Comparison of ENCODE assay signal across 2 cellular contexts in genomic region chr19:50823389-50824042, GRCh38.
TF ChIP-seq lines count a peak whose summit lies in the region.

Gene KLK1 (minus strand): TSS chr19:50823787. CDS start chr19:50823748, 39 bp downstream.

TF ChIP-seq in HCT116, 20 proteins besides CTCF, POLR2A, EP300 and RAD21:
- no peak for TF ChIP-seq ZNF274 (IDR thresholded peaks at IDR 0.05; ENCODE audit: low read depth, low read length)
- TF ChIP-seq SRF (IDR thresholded peaks at IDR 0.05; ENCODE audit: low read depth) = no peak
- TF ChIP-seq SP1 (IDR thresholded peaks at IDR 0.05; ENCODE audit: low read depth) = no peak
- no peak for TF ChIP-seq FOSL1 (IDR thresholded peaks at IDR 0.05; ENCODE audit: low read depth)
- TF ChIP-seq POLR2AphosphoS5 (IDR thresholded peaks at IDR 0.05; ENCODE audit: low read depth, low read length) = no peak
- no peak for TF ChIP-seq JUND (IDR thresholded peaks at IDR 0.05)
- TF ChIP-seq EGR1 (IDR thresholded peaks at IDR 0.05; ENCODE audit: low read depth) = no peak
- TF ChIP-seq EZH2phosphoT487 (IDR thresholded peaks at IDR 0.05; ENCODE audit: borderline replicate concordance) = no peak
- TF ChIP-seq MAX (IDR thresholded peaks at IDR 0.05) = no peak
- no peak for TF ChIP-seq REST (IDR thresholded peaks at IDR 0.05; ENCODE audit: low read depth)
- no peak for TF ChIP-seq CEBPB (IDR thresholded peaks at IDR 0.05; ENCODE audit: low read depth)
- no peak for TF ChIP-seq CBX3 (IDR thresholded peaks at IDR 0.05; ENCODE audit: low read depth)
- no peak for TF ChIP-seq ZFX (IDR thresholded peaks at IDR 0.05)
- TF ChIP-seq ELF1 (IDR thresholded peaks at IDR 0.05; ENCODE audit: borderline replicate concordance, low read depth) = no peak
- no peak for TF ChIP-seq EZH2 (IDR thresholded peaks at IDR 0.05)
- TF ChIP-seq SIN3A (IDR thresholded peaks at IDR 0.05; ENCODE audit: low read depth) = no peak
- TF ChIP-seq ZBTB33 (IDR thresholded peaks at IDR 0.05; ENCODE audit: extremely low read depth, insufficient replicate concordance, low read length) = no peak
- no peak for TF ChIP-seq YY1 (IDR thresholded peaks at IDR 0.05; ENCODE audit: extremely low read depth, insufficient replicate concordance, low read depth, low read length)
- no peak for TF ChIP-seq ATF3 (IDR thresholded peaks at IDR 0.05)

TF ChIP-seq in K562, 482 proteins besides CTCF, POLR2A, EP300 and RAD21 (continues in another document):
- TF ChIP-seq FOS (IDR thresholded peaks at IDR 0.05; ENCODE audit: extremely low read depth, insufficient read length) = no peak
- TF ChIP-seq NFRKB (IDR thresholded peaks at IDR 0.05; ENCODE audit: low read depth) = 0 out of 2 replicates have a peak, but pooled peaks have one; percentile 7
- TF ChIP-seq JUND (IDR thresholded peaks at IDR 0.05; ENCODE audit: borderline replicate concordance, low read depth, low read length) = peak; percentile 63
- TF ChIP-seq JUND (tag; IDR thresholded peaks at IDR 0.05; ENCODE audit: borderline replicate concordance, low read depth, low read length) = no peak
- peak; percentile 52 for TF ChIP-seq EP400 (IDR thresholded peaks at IDR 0.05)
- TF ChIP-seq RNF2 (IDR thresholded peaks at IDR 0.05) = 0 out of 2 replicates have a peak, but pooled peaks have one; percentile 34
- peak; percentile 63 for TF ChIP-seq MAX (CRISPR knock-in tag; IDR thresholded peaks at IDR 0.05)
- peak; percentile 23 for TF ChIP-seq CCNT2 (IDR thresholded peaks at IDR 0.05; ENCODE audit: borderline replicate concordance, extremely low read depth, insufficient read length, low read depth, low read length)
- 0 out of 4 replicates have a peak, but pooled peaks of 1 of the 2 experiments have one; percentile 47 for TF ChIP-seq UBTF (IDR thresholded peaks at IDR 0.05; ENCODE audit: borderline replicate concordance in 1 of 2, low read depth in 2 of 2, low read length in 2 of 2)
- no peak for TF ChIP-seq CEBPG (CRISPR knock-in tag; IDR thresholded peaks at IDR 0.05)
- no peak for TF ChIP-seq CEBPG (tag; conservative IDR thresholded peaks at IDR 0.05 in 1 of 2, IDR thresholded peaks at IDR 0.05 in 1 of 2)
- peak; percentile 63; the same call in 1 of the 2 replicates for TF ChIP-seq ZBTB7A (IDR thresholded peaks at IDR 0.05; ENCODE audit: borderline replicate concordance, control insufficient read depth, low read depth, low read length)
- peak; percentile 83 for TF ChIP-seq ARID1B (IDR thresholded peaks at IDR 0.05)
- TF ChIP-seq MGA (IDR thresholded peaks at IDR 0.05) = peak; percentile 29; the same call in 1 of the 2 replicates
- TF ChIP-seq IFI16 (CRISPR knock-in tag; IDR thresholded peaks at IDR 0.05) = no peak
- 0 out of 2 replicates have a peak, but pooled peaks have one; percentile 64 for TF ChIP-seq RERE (CRISPR knock-in tag; IDR thresholded peaks at IDR 0.05; ENCODE audit: borderline replicate concordance)
- peak; percentile 78 for TF ChIP-seq DPF2 (IDR thresholded peaks at IDR 0.05)
- peak; percentile 42; the same call in 1 of the 2 replicates for TF ChIP-seq ZEB2 (IDR thresholded peaks at IDR 0.05)
- peak in 1 of 2 experiments; percentile 77; a peak in 1 of 4 replicates for TF ChIP-seq MCM7 (IDR thresholded peaks at IDR 0.05)
- peak; percentile 74 for TF ChIP-seq ZNF740 (CRISPR knock-in tag; IDR thresholded peaks at IDR 0.05)
- peak in 1 of 2 experiments; percentile 41; a peak in 1 of 4 replicates for TF ChIP-seq ZNF740 (tag; IDR thresholded peaks at IDR 0.05)
- TF ChIP-seq PHF21A (IDR thresholded peaks at IDR 0.05; ENCODE audit: borderline replicate concordance, low read depth) = peak; percentile 40; the same call in 1 of the 2 replicates
- TF ChIP-seq CXXC5 (CRISPR knock-in tag; IDR thresholded peaks at IDR 0.05) = peak; percentile 36; the same call in 1 of the 2 replicates
- no peak for TF ChIP-seq XRCC4 (IDR thresholded peaks at IDR 0.05; ENCODE audit: extremely low read depth, insufficient read depth, insufficient read length)
- no peak for TF ChIP-seq CEBPB (tag; IDR thresholded peaks at IDR 0.05)
- no peak for TF ChIP-seq ATF1 (CRISPR knock-in tag; IDR thresholded peaks at IDR 0.05)
- TF ChIP-seq ATF1 (tag; IDR thresholded peaks at IDR 0.05) = no peak
- peak in 1 of 2 experiments; percentile 26; a peak in 1 of 4 replicates for TF ChIP-seq TEAD1 (CRISPR knock-in tag; IDR thresholded peaks at IDR 0.05)
- TF ChIP-seq NCOA1 (IDR thresholded peaks at IDR 0.05; ENCODE audit: low read depth) = peak; percentile 56; the same call in 1 of the 2 replicates
- peak; percentile 54; the same call in 1 of the 2 replicates for TF ChIP-seq MTA2 (IDR thresholded peaks at IDR 0.05; ENCODE audit: low read depth)
- no peak for TF ChIP-seq DDX20 (tag; IDR thresholded peaks at IDR 0.05; ENCODE audit: low read depth)
- TF ChIP-seq LEF1 (IDR thresholded peaks at IDR 0.05) = peak; percentile 62
- TF ChIP-seq HDAC6 (IDR thresholded peaks at IDR 0.05; ENCODE audit: low read depth, low read length) = no peak
- TF ChIP-seq MTA1 (IDR thresholded peaks at IDR 0.05; ENCODE audit: borderline replicate concordance) = 0 out of 2 replicates have a peak, but pooled peaks have one; percentile 26
- TF ChIP-seq HDAC1 (IDR thresholded peaks at IDR 0.05) = 0 out of 4 replicates have a peak, but pooled peaks of 1 of the 2 experiments have one; percentile 29
